ENCODE assay signal across 28 cellular contexts in the genomic region with DNA sequence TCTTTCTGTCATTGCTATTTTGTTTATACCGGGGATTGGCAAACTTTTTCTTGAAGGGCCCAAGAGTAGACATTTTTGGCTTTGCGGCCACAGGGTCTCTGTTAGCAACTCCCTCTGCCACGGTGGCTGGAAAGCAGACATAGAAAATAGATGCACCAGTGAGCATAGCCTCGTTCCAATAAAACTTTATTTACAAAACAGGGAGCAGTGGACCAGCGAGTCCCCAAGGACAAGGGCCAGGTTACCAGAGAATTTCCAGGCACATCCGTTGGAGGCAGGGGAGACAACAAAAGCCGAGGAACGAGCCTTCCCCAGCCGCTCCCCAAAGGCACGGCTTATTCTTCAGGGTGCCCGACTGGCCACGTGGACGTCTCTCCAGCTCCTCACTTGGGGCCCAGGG.
"Had no signal": no experiment of that assay in that cellular context is flagged by ENCODE, and none has a peak within 500 bp of the region (broad histone marks: within the 10 kb centered on the region; RNA-seq: fewer than 3 reads in every experiment).

No MANE protein-coding gene starts in this region.

- H3K36me3 ChIP-seq: esophagus muscularis mucosa, gastroesophageal sphincter, heart left ventricle had no signal

- ATAC-seq: foreskin keratinocyte, gastroesophageal sphincter, heart left ventricle, left colon, left lung, left ventricle myocardium superior, mucosa of descending colon had no signal

- H3K4me3 ChIP-seq: coronary artery, dorsolateral prefrontal cortex, esophagus muscularis mucosa, gastroesophageal sphincter, heart left ventricle, hepatocyte, left lung, lung, mucosa of descending colon had no signal

- H3K27me3 ChIP-seq: dorsolateral prefrontal cortex, foreskin keratinocyte, heart left ventricle, hepatocyte, left lung had no signal

- H3K27ac Mint-ChIP-seq: memory B cell had no signal

- DNase-seq: dermis blood vessel endothelial cell; effector CD4-positive, alpha-beta T cell; effector memory CD4-positive, alpha-beta T cell; foreskin keratinocyte; heart left ventricle; hypothalamus; immature natural killer cell; islet precursor cell; kidney; kidney glomerular epithelial cell; left colon; left lung; left ventricle myocardium superior; mammary epithelial cell; mesendoderm; mucosa of descending colon; naive B cell had no signal

- H3K27ac ChIP-seq: coronary artery, esophagus muscularis mucosa, foreskin keratinocyte, gastroesophageal sphincter, heart left ventricle, hepatocyte, left lung had no signal

- FAIRE-seq: colon, endometrium, endothelial cell of umbilical vein, frontal cortex, kidney had no signal

- H3K9me3 Mint-ChIP-seq: immature natural killer cell, memory B cell had no signal

- H3K4me3 Mint-ChIP-seq: immature natural killer cell, memory B cell, naive B cell had no signal

- H3K9me3 ChIP-seq: esophagus muscularis mucosa, gastroesophageal sphincter, heart left ventricle, mucosa of descending colon had no signal

- H3K4me1 ChIP-seq: esophagus muscularis mucosa, foreskin keratinocyte, gastroesophageal sphincter, heart left ventricle, left lung had no signal

- H3K27me3 Mint-ChIP-seq: memory B cell, naive B cell had no signal

- H3K79me2 ChIP-seq: hepatocyte had no signal

- H3K4me1 Mint-ChIP-seq: immature natural killer cell, memory B cell, naive B cell had no signal

- H2AFZ ChIP-seq: hepatocyte had no signal

- H3K4me2 ChIP-seq: hepatocyte had no signal
